Comparison of ENCODE assay signal across 20 cellular contexts in the genomic region with DNA sequence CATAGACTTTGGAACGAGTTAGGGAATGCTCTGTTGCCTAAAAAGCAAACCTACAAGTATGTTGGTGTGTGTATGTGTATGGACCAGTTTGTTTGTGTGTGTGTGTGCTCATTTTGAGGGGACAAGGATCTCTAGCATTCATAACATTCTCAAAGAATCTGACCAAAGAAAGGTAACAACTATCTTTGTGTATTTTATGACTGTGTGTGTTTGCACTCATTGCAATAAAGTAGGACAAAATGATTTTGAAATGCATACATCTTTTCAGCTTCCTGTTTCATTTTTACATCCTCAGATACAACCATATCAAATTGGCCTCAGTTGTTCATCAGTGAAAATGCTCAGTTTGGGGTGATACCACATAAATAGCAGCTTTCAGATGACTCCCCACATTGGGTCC. TPM values are rescaled to one million over a fixed set of nuclear protein-coding genes. Genes with fewer than 3 reads are reported as not detected.
DNase-seq lines count a peak whose midpoint lies in the region; ATAC-seq, FAIRE-seq and TF ChIP-seq lines count a peak whose summit lies in the region.
"Had no signal": no experiment of that assay in that cellular context is flagged by ENCODE, and none has a peak within 500 bp of the region (broad histone marks: within the 10 kb centered on the region; RNA-seq: fewer than 3 reads in every experiment).

No MANE protein-coding gene starts in this region.

- no peaks in the 10 kb centered on the region for H4K20me1 ChIP-seq in KMS-11 (ENCODE audit: insufficient read depth)

- DNase-seq in erythroblast (lab: John Stamatoyannopoulos, UW): no peak
- no peak for DNase-seq in colonic mucosa
- DNase-seq: GF-D8, H7, KBM-7, NCI-H1048, NCI-H1694, NCI-H2107, NCI-H345, NCI-H526 treated with DMSO at 0.1 percent for 48 hours, Peyer's patch, Right ventricle myocardium superior had no signal

- no peak for TF ChIP-seq POLR2A in erythroblast (IDR thresholded peaks at IDR 0.05; ENCODE audit: low read length)

- no peaks in the 10 kb centered on the region for H3K9me3 ChIP-seq in colonic mucosa
- H3K9me3 ChIP-seq: Peyer's patch had no signal

- H3K9ac ChIP-seq in KMS-11 (no peak overlapping the region), colonic mucosa (ENCODE audit: low read depth in 2 of 2, low read length in 2 of 2) (no peak overlapping the region)

- no peaks in the 10 kb centered on the region for H3K79me2 ChIP-seq in KMS-11 (ENCODE audit: insufficient read depth, low read depth)

- ATAC-seq in GM18511 (IDR thresholded peaks at IDR 0.05; ENCODE audit: unreplicated experiment): peak; percentile 26
- ATAC-seq in GM21526 (IDR thresholded peaks at IDR 0.05; ENCODE audit: low FRiP score, unreplicated experiment): peak; percentile 15
- ATAC-seq in GM19397 (IDR thresholded peaks at IDR 0.05; ENCODE audit: unreplicated experiment): no peak
- no peak for ATAC-seq in HG03354 (IDR thresholded peaks at IDR 0.05; ENCODE audit: poor library complexity, severe bottlenecking, unreplicated experiment)

- TF ChIP-seq CTCF in KMS-11 (conservative IDR thresholded peaks at IDR 0.05; ENCODE audit: low read depth, low read length): no peak
- TF ChIP-seq CTCF in colonic mucosa (IDR thresholded peaks at IDR 0.05): no peak

- intact Hi-C loops in colonic mucosa (cut with DNase I): no loop called here

- H3K27me3 ChIP-seq in KMS-11 (ENCODE audit: insufficient read depth, low read depth): no peaks in the 10 kb centered on the region
- no peaks in the 10 kb centered on the region for H3K27me3 ChIP-seq in colonic mucosa
- H3K27me3 ChIP-seq: Peyer's patch had no signal

- H3K4me3 ChIP-seq in KMS-11 (IDR thresholded peaks at IDR 0.05; ENCODE audit: insufficient read depth, low read depth, low read length): no peak overlapping the region
- H3K4me3 ChIP-seq in colonic mucosa: no peak overlapping the region
- H3K4me3 ChIP-seq: Peyer's patch, SK-N-MC had no signal

- H3K4me1 ChIP-seq in KMS-11 (ENCODE audit: low read depth, poor library complexity, severe bottlenecking) (peaks cover 56% of the 10 kb centered on the region), colonic mucosa (peaks cover 3% of the 10 kb centered on the region)
- H3K4me1 ChIP-seq: Peyer's patch had no signal

- no peak overlapping the region for H2AFZ ChIP-seq in KMS-11 (ENCODE audit: low read depth)

- H3K36me3 ChIP-seq in KMS-11 (ENCODE audit: insufficient read depth) (no peaks in the 10 kb centered on the region), colonic mucosa (no peaks in the 10 kb centered on the region)
- H3K36me3 ChIP-seq: Peyer's patch had no signal

- H3K4me2 ChIP-seq in KMS-11: peak overlapping the region; percentile 22; the same call in 1 of the 2 replicates

- H3K27ac ChIP-seq in KMS-11 (no peak overlapping the region), colonic mucosa (no peak overlapping the region)
- H3K27ac ChIP-seq: C4-2B, Peyer's patch, SK-N-MC had no signal

- peak; percentile 43 for FAIRE-seq in colon (lab: Jason Lieb, UNC)

RNA-seq across cellular contexts. Expression of a gene that starts 8.3 kb away (rescaled TPM):
- total RNA-seq in colonic mucosa: 10 to 100 TPM; 25.2 to 27.8 TPM

Comparison
In these comparisons a context has a peak if more than half of its experiments do, and no peak if none do; other contexts are left out.
1. ATAC-seq: peak in GM18511 (single experiment) and GM21526 (single experiment); none in GM19397 (single experiment) and HG03354 (single experiment).